Comparison of ENCODE assay signal across 34 cellular contexts in the genomic region with DNA sequence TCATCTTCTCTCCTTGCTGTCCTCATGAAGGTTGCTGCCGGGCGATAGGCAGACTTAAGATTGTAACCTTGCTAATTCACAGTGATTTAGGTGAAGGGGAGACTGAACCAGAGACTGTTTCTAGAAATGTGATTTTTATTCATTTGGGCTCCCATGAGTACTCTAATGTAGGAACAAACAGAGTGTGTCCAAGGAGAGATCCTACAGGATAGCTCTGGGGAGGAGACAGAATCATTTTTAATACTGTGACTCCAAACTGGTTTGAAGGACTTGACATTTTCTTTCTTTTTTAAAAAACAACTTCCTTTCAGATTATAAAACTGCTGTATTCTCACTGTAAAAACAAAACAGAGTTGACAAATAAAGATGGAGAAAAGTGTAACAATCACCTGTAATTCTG.
"Had no signal": no experiment of that assay in that cellular context is flagged by ENCODE, and none has a peak within 500 bp of the region (broad histone marks: within the 10 kb centered on the region; RNA-seq: fewer than 3 reads in every experiment).

No MANE protein-coding gene starts in this region.

- H3K4me3 ChIP-seq: adrenal gland, body of pancreas, breast epithelium had no signal

- H3K27me3 ChIP-seq: body of pancreas, brain microvascular endothelial cell, breast epithelium had no signal

- ATAC-seq: activated CD4-positive, alpha-beta T cell treated with anti-CD3 and anti-CD28 coated beads for 36 hours; activated CD4-positive, CD25-positive, alpha-beta regulatory T cell treated with anti-CD3 and anti-CD28 coated beads, Interleukin-2, amount 50 U/mL, for 24 hours; activated CD8-positive, alpha-beta memory T cell treated with anti-CD3 and anti-CD28 coated beads, Interleukin-2, amount 10 ng/mL, durations not matched to agents 7 days and 5 days; activated CD8-positive, alpha-beta T cell treated with anti-CD3 and anti-CD28 coated beads, Interleukin-2, amount 10 ng/mL, durations not matched to agents 7 days and 5 days; activated naive CD4-positive, alpha-beta T cell treated with anti-CD3 and anti-CD28 coated beads, Interleukin-2, amount 50 U/mL, for 72 hours; activated T-cell treated with anti-CD3 and anti-CD28 coated beads, Interleukin-2, amount 50 U/mL, for 4 hours; activated T-cell treated with anti-CD3 and anti-CD28 coated beads, Interleukin-2, amount 50 U/mL, for 72 hours; activated T-helper 17 cell treated with anti-CD3 and anti-CD28 coated beads, Interleukin-2, amount 50 U/mL, for 72 hours; body of pancreas; WTC11 had no signal

- H3K4me1 ChIP-seq: adrenal gland, body of pancreas, breast epithelium had no signal

- H3K9me3 ChIP-seq: adrenal gland, body of pancreas, breast epithelium had no signal

- H3K36me3 ChIP-seq: adrenal gland, brain microvascular endothelial cell, breast epithelium, WERI-Rb-1 had no signal

- DNase-seq: activated CD4-positive, alpha-beta memory T cell treated with anti-CD3 and anti-CD28 coated beads, Interleukin-2, amount 10 ng/mL, durations not matched to agents 7 days and 5 days; activated CD4-positive, alpha-beta T cell treated with anti-CD3 and anti-CD28 coated beads for 1 hour; activated CD4-positive, alpha-beta T cell treated with anti-CD3 and anti-CD28 coated beads for 36 hours; activated CD4-positive, alpha-beta T cell treated with anti-CD3 and anti-CD28 coated beads for 48 hours; activated CD4-positive, alpha-beta T cell treated with anti-CD3 and anti-CD28 coated beads, Interleukin-2, amount 10 ng/mL, durations not matched to agents 7 days and 5 days; activated CD4-positive, alpha-beta T cell treated with anti-CD3 and anti-CD28 coated beads, Interleukin-2, amount 50 U/mL, for 48 hours; activated CD4-positive, CD25-positive, alpha-beta regulatory T cell; activated CD8-positive, alpha-beta memory T cell treated with anti-CD3 and anti-CD28 coated beads for 24 hours; activated CD8-positive, alpha-beta memory T cell treated with anti-CD3 and anti-CD28 coated beads, Interleukin-2, amount 10 ng/mL, durations not matched to agents 7 days and 5 days; activated CD8-positive, alpha-beta T cell treated with anti-CD3 and anti-CD28 coated beads, Interleukin-2, amount 10 ng/mL, durations not matched to agents 7 days and 5 days; activated effector memory CD4-positive, alpha-beta T cell treated with anti-CD3 and anti-CD28 coated beads, Interleukin-2, amount 50 U/mL, for 16 hours; activated gamma-delta T cell treated with Interleukin-2 at 50 U/mL for 16 hours; activated naive CD4-positive, alpha-beta T cell; activated naive CD4-positive, alpha-beta T cell treated with anti-CD3 and anti-CD28 coated beads for 36 hours; activated naive CD4-positive, alpha-beta T cell treated with anti-CD3 and anti-CD28 coated beads, Interleukin-2, amount 50 U/mL, for 16 hours; activated naive CD8-positive, alpha-beta T cell treated with anti-CD3 and anti-CD28 coated beads for 36 hours; activated T-cell treated with anti-CD3 and anti-CD28 coated beads for 4 hours; activated T-cell treated with anti-CD3 and anti-CD28 coated beads, Interleukin-2, amount 50 U/mL, for 1 hour; activated T-cell treated with anti-CD3 and anti-CD28 coated beads, Interleukin-2, amount 50 U/mL, for 4 hours; activated T-cell treated with anti-CD3 and anti-CD28 coated beads, Interleukin-2, amount 50 U/mL, for 72 hours; adrenal gland; amniotic stem cell; aorta; body of pancreas; brain microvascular endothelial cell; central memory CD4-positive, alpha-beta T cell; T-helper 2 cell; T-helper 9 cell; WERI-Rb-1 had no signal

- H3K27ac ChIP-seq: adrenal gland, body of pancreas, brain microvascular endothelial cell, breast epithelium, WERI-Rb-1 had no signal
